ENCODE assay signal across 10 cellular contexts in the genomic region with DNA sequence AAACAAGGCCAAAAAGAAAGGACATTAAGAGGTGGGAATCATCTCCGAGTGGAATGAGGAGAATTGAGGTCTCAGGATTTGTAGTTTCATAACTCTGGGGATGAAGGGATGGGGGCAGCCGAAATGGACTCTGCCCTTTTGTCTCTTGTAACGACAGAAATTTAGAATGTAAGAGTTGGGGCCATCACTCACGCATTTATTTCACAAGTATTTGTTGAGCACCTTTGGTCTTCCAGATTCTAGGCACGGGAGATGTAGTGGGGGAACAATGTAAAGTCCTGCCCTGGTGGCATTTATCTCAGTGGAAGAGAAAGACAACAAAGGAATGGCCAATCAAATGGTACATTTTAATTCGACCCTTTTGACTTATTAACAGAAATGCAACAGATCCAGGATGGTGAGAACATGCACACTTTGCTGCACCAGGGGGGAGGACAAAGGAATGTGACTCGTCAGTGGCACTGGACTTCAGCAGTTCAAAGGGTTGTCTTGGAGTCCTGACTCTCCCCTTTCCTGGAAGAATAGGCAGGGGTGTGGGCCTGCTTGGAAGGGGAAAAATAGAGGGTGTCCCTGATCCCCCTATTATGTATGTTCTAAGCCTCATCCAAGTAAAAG.
DNase-seq lines count a peak whose midpoint lies in the region; ATAC-seq and TF ChIP-seq lines count a peak whose summit lies in the region.
"Had no signal": no experiment of that assay in that cellular context is flagged by ENCODE, and none has a peak within 500 bp of the region (broad histone marks: within the 10 kb centered on the region; RNA-seq: fewer than 3 reads in every experiment).

No MANE protein-coding gene starts in this region.

- peak overlapping the region; percentile 11 for H3K4me3 Mint-ChIP-seq in activated naive CD4-positive, alpha-beta T cell treated with anti-CD3 and anti-CD28 coated beads, Interleukin-2, amount 50 U/mL, for 24 hours
- H3K4me3 Mint-ChIP-seq in activated naive CD4-positive, alpha-beta T cell treated with anti-CD3 and anti-CD28 coated beads, Interleukin-2, amount 10 ng/mL, durations not matched to agents 7 days and 5 days: no peak overlapping the region
- peak overlapping the region; percentile 86 for H3K4me3 Mint-ChIP-seq in T-helper 17 cell

- H3K9ac ChIP-seq in fibroblast of lung (ENCODE audit: insufficient read depth, low read length): no peak overlapping the region
- H3K9ac ChIP-seq in subcutaneous abdominal adipose tissue (ENCODE audit: low read length in 5 of 5): no peak overlapping the region

- no peaks in the 10 kb centered on the region for H3K36me3 ChIP-seq in fibroblast of lung (ENCODE audit: control insufficient read depth, insufficient read depth, low read length)
- H3K36me3 ChIP-seq in subcutaneous abdominal adipose tissue (ENCODE audit: control insufficient read depth in 5 of 5, insufficient read depth in 5 of 5, low read length in 5 of 5): no peaks in the 10 kb centered on the region

- H3K9me3 ChIP-seq in T-helper 17 cell (ENCODE audit: control insufficient read depth, low read length, poor library complexity, severe bottlenecking) (no peaks in the 10 kb centered on the region), fibroblast of lung (ENCODE audit: control insufficient read depth, insufficient read depth, low read depth, low read length) (no peaks in the 10 kb centered on the region), subcutaneous abdominal adipose tissue (ENCODE audit: control insufficient read depth in 5 of 5, low read length in 5 of 5) (no peaks in the 10 kb centered on the region)

- H3K9me3 Mint-ChIP-seq in activated naive CD4-positive, alpha-beta T cell treated with anti-CD3 and anti-CD28 coated beads, Interleukin-2, amount 50 U/mL, for 24 hours: no peaks in the 10 kb centered on the region
- no peaks in the 10 kb centered on the region for H3K9me3 Mint-ChIP-seq in activated naive CD4-positive, alpha-beta T cell treated with anti-CD3 and anti-CD28 coated beads, Interleukin-2, amount 10 ng/mL, durations not matched to agents 7 days and 5 days

- no peak for DNase-seq in activated naive CD4-positive, alpha-beta T cell treated with anti-CD3 and anti-CD28 coated beads, Interleukin-2, amount 10 ng/mL, durations not matched to agents 7 days and 5 days
- DNase-seq in T-helper 17 cell: no peak
- peak; percentile 21 to 73 for DNase-seq in fibroblast of lung (ENCODE audit: low read depth in 2 of 2)
- DNase-seq in germinal center (ENCODE audit: low spot score): no peak
- no peak for DNase-seq in NCI-H2081 (lab: John Stamatoyannopoulos, UW)
- DNase-seq: activated CD4-positive, CD25-positive, alpha-beta regulatory T cell; left cardiac atrium had no signal

- no peak overlapping the region for H3K4me3 ChIP-seq in fibroblast of lung (replicated peaks in 1 of 4; ENCODE audit: control extremely low read depth in 1 of 4, insufficient read depth in 1 of 4, low read depth in 3 of 4, low read length in 4 of 4)
- no peak overlapping the region for H3K4me3 ChIP-seq in subcutaneous abdominal adipose tissue (ENCODE audit: low read depth in 1 of 5, low read length in 5 of 5)

- H3K27ac ChIP-seq in fibroblast of lung (ENCODE audit: insufficient read depth, low read length) (peak overlapping the region; percentile 64), subcutaneous abdominal adipose tissue (ENCODE audit: low read depth, low read length) (peak overlapping the region; percentile 1)

- CTCF ChIA-PET in activated naive CD4-positive, alpha-beta T cell treated with anti-CD3 and anti-CD28 coated beads, Interleukin-2, amount 10 ng/mL, durations not matched to agents 7 days and 5 days (lab: Charles Lee): no interaction called here

- ATAC-seq in T-helper 17 cell (no peak), GM18867 (IDR thresholded peaks at IDR 0.05; ENCODE audit: unreplicated experiment) (no peak)

- no peaks in the 10 kb centered on the region for H3K79me2 ChIP-seq in fibroblast of lung (ENCODE audit: control insufficient read depth, insufficient read depth, low read length)

- H3K4me2 ChIP-seq in fibroblast of lung (ENCODE audit: extremely low read depth, insufficient read depth, low read length): no peak overlapping the region

- H3K4me1 ChIP-seq in fibroblast of lung (ENCODE audit: control insufficient read depth, extremely low read depth, insufficient read depth, low read length) (peaks cover 36% of the 10 kb centered on the region), subcutaneous abdominal adipose tissue (ENCODE audit: control insufficient read depth in 5 of 5, insufficient read depth in 5 of 5, low read length in 5 of 5) (peaks cover 0 to 4% (median 3%) of the 10 kb centered on the region in 5 donors)

- H3K27me3 Mint-ChIP-seq in activated naive CD4-positive, alpha-beta T cell treated with anti-CD3 and anti-CD28 coated beads, Interleukin-2, amount 50 U/mL, for 24 hours: peaks cover 4% of the 10 kb centered on the region
- H3K27me3 Mint-ChIP-seq in activated naive CD4-positive, alpha-beta T cell treated with anti-CD3 and anti-CD28 coated beads, Interleukin-2, amount 10 ng/mL, durations not matched to agents 7 days and 5 days: peaks cover 3% of the 10 kb centered on the region
- peaks cover 5% of the 10 kb centered on the region for H3K27me3 Mint-ChIP-seq in T-helper 17 cell

- no peak for TF ChIP-seq CTCF in fibroblast of lung (conservative IDR thresholded peaks at IDR 0.05 in 1 of 2, IDR thresholded peaks at IDR 0.05 in 1 of 2; ENCODE audit: low read depth in 1 of 2, low read length in 2 of 2)

- no peaks in the 10 kb centered on the region for H3K27me3 ChIP-seq in fibroblast of lung (ENCODE audit: control insufficient read depth, insufficient read depth, low read length)
- no peaks in the 10 kb centered on the region for H3K27me3 ChIP-seq in subcutaneous abdominal adipose tissue (ENCODE audit: control insufficient read depth in 5 of 5, insufficient read depth in 4 of 5, low read length in 5 of 5)

- H3K27ac Mint-ChIP-seq in activated naive CD4-positive, alpha-beta T cell treated with anti-CD3 and anti-CD28 coated beads, Interleukin-2, amount 50 U/mL, for 24 hours: peak overlapping the region; percentile 25
- H3K27ac Mint-ChIP-seq in activated naive CD4-positive, alpha-beta T cell treated with anti-CD3 and anti-CD28 coated beads, Interleukin-2, amount 10 ng/mL, durations not matched to agents 7 days and 5 days: no peak overlapping the region
- H3K27ac Mint-ChIP-seq in T-helper 17 cell: no peak overlapping the region

- H2AFZ ChIP-seq in fibroblast of lung (ENCODE audit: low read length): no peak overlapping the region

- no peaks in the 10 kb centered on the region for H3K36me3 Mint-ChIP-seq in activated naive CD4-positive, alpha-beta T cell treated with anti-CD3 and anti-CD28 coated beads, Interleukin-2, amount 50 U/mL, for 24 hours
- no peaks in the 10 kb centered on the region for H3K36me3 Mint-ChIP-seq in activated naive CD4-positive, alpha-beta T cell treated with anti-CD3 and anti-CD28 coated beads, Interleukin-2, amount 10 ng/mL, durations not matched to agents 7 days and 5 days
- H3K36me3 Mint-ChIP-seq in T-helper 17 cell (ENCODE audit: low read depth): no peaks in the 10 kb centered on the region

- H3K4me1 Mint-ChIP-seq in activated naive CD4-positive, alpha-beta T cell treated with anti-CD3 and anti-CD28 coated beads, Interleukin-2, amount 50 U/mL, for 24 hours: peaks cover 29% of the 10 kb centered on the region
- H3K4me1 Mint-ChIP-seq in activated naive CD4-positive, alpha-beta T cell treated with anti-CD3 and anti-CD28 coated beads, Interleukin-2, amount 10 ng/mL, durations not matched to agents 7 days and 5 days: peaks cover 35% of the 10 kb centered on the region
- peaks cover 21% of the 10 kb centered on the region for H3K4me1 Mint-ChIP-seq in T-helper 17 cell

- no peaks in the 10 kb centered on the region for H4K20me1 ChIP-seq in fibroblast of lung (ENCODE audit: control insufficient read depth, extremely low read depth, insufficient read depth, low read length)

Comparison
In these comparisons a context has a peak if more than half of its experiments do, and no peak if none do; other contexts are left out.
1. DNase-seq: peak in fibroblast of lung (2 of 2); none in activated naive CD4-positive, alpha-beta T cell treated with anti-CD3 and anti-CD28 coated beads, Interleukin-2, amount 10 ng/mL, durations not matched to agents 7 days and 5 days (single experiment), T-helper 17 cell (0 of 3), germinal center (single experiment) and NCI-H2081 (0 of 2).